ENCODE assay signal across 8 cellular contexts in genomic region chr5:139649082-139649991, GRCh38. TPM values are rescaled to one million over a fixed set of nuclear protein-coding genes. Genes with fewer than 3 reads are reported as not detected.
DNase-seq lines count a peak whose midpoint lies in the region; ATAC-seq, FAIRE-seq and TF ChIP-seq lines count a peak whose summit lies in the region.

No MANE protein-coding gene starts in this region.

- peaks cover 34% of the 10 kb centered on the region for H3K4me1 Mint-ChIP-seq in HFFc6 (ENCODE audit: low read depth)
- peaks cover 35% of the 10 kb centered on the region for H3K4me1 Mint-ChIP-seq in activated CD4-positive, alpha-beta memory T cell treated with anti-CD3 and anti-CD28 coated beads, Interleukin-2, amount 10 ng/mL, durations not matched to agents 7 days and 5 days

- peak; percentile 51 for DNase-seq in BE2C
- no peak for DNase-seq in HFFc6
- DNase-seq in activated CD4-positive, alpha-beta memory T cell treated with anti-CD3 and anti-CD28 coated beads, Interleukin-2, amount 10 ng/mL, durations not matched to agents 7 days and 5 days, result no peak
- DNase-seq in Right ventricle myocardium superior, result no peak
- DNase-seq in posterior vena cava (ENCODE audit: low spot score), result peak; percentile 81
- DNase-seq in urothelium cell line (ENCODE audit: low spot score), result no peak
- DNase-seq in NCI-H345 (lab: John Stamatoyannopoulos, UW), result no peak

- H3K27ac Mint-ChIP-seq in HFFc6, result peak overlapping the region; percentile 81
- no peak overlapping the region for H3K27ac Mint-ChIP-seq in activated CD4-positive, alpha-beta memory T cell treated with anti-CD3 and anti-CD28 coated beads, Interleukin-2, amount 10 ng/mL, durations not matched to agents 7 days and 5 days

- intact Hi-C loops in Right ventricle myocardium superior (cut with DNase I), result loop anchor here (5.0 kb wide), 1 partner anchor 33 kb away; no protein-coding TSS in a partner anchor
- intact Hi-C loops in posterior vena cava (cut with DNase I), result loop anchor here in 1 of 2 donors (5.0 kb wide), 1 partner anchor 38 kb away; no protein-coding TSS in a partner anchor

- H3K4me3 ChIP-seq in BE2C (ENCODE audit: low read depth, low read length), result peak overlapping the region; percentile 96

- H3K36me3 ChIP-seq in BE2C, result 0 out of 2 replicates have a peak, but pooled peaks cover 1% of the 10 kb centered on the region

- no peak for FAIRE-seq in urothelium cell line (lab: Jason Lieb, UNC)

- ATAC-seq in Right ventricle myocardium superior (ENCODE audit: poor library complexity) (peak; percentile 1), HG03039 (IDR thresholded peaks at IDR 0.05; ENCODE audit: unreplicated experiment) (no peak)

- no peaks in the 10 kb centered on the region for H3K9me3 ChIP-seq in BE2C

- peaks cover 37% of the 10 kb centered on the region for H3K4me1 ChIP-seq in BE2C

- no peaks in the 10 kb centered on the region for H3K36me3 Mint-ChIP-seq in HFFc6 (ENCODE audit: low read depth)
- H3K36me3 Mint-ChIP-seq in activated CD4-positive, alpha-beta memory T cell treated with anti-CD3 and anti-CD28 coated beads, Interleukin-2, amount 10 ng/mL, durations not matched to agents 7 days and 5 days (ENCODE audit: low read depth), result no peaks in the 10 kb centered on the region

- no peaks in the 10 kb centered on the region for H3K27me3 ChIP-seq in BE2C

- peaks cover 3% of the 10 kb centered on the region; the same call in 1 of the 2 replicates for H3K27me3 Mint-ChIP-seq in HFFc6 (ENCODE audit: insufficient read depth)
- H3K27me3 Mint-ChIP-seq in activated CD4-positive, alpha-beta memory T cell treated with anti-CD3 and anti-CD28 coated beads, Interleukin-2, amount 10 ng/mL, durations not matched to agents 7 days and 5 days, result peaks cover 67% of the 10 kb centered on the region

- H3K9me3 Mint-ChIP-seq in HFFc6, result no peaks in the 10 kb centered on the region
- no peaks in the 10 kb centered on the region for H3K9me3 Mint-ChIP-seq in activated CD4-positive, alpha-beta memory T cell treated with anti-CD3 and anti-CD28 coated beads, Interleukin-2, amount 10 ng/mL, durations not matched to agents 7 days and 5 days

- TF ChIP-seq CTCF in BE2C (IDR thresholded peaks at IDR 0.05; ENCODE audit: low read depth, low read length), result no peak
- TF ChIP-seq CTCF in HFFc6 (IDR thresholded peaks at IDR 0.05), result 0 out of 2 replicates have a peak, but pooled peaks have one; percentile 11

- H3K4me3 Mint-ChIP-seq in HFFc6, result peak overlapping the region; percentile 85
- peak overlapping the region; percentile 49 for H3K4me3 Mint-ChIP-seq in activated CD4-positive, alpha-beta memory T cell treated with anti-CD3 and anti-CD28 coated beads, Interleukin-2, amount 10 ng/mL, durations not matched to agents 7 days and 5 days

- POLR2A ChIA-PET in activated CD4-positive, alpha-beta memory T cell treated with anti-CD3 and anti-CD28 coated beads, Interleukin-2, amount 10 ng/mL, durations not matched to agents 7 days and 5 days (lab: Charles Lee), result interaction anchor here (1.8 kb wide), 1 partner anchor 15 kb away, joined by 4 read pairs; no protein-coding TSS in a partner anchor

- CTCF ChIA-PET in activated CD4-positive, alpha-beta memory T cell treated with anti-CD3 and anti-CD28 coated beads, Interleukin-2, amount 10 ng/mL, durations not matched to agents 7 days and 5 days (lab: Charles Lee), result interaction anchor here (1.5 kb wide), 1 partner anchor 126 kb away, joined by 3 read pairs; no protein-coding TSS in a partner anchor

RNA-seq across cellular contexts. Expression of gene CXXC5, which starts 1.2 kb away (rescaled TPM):
- 263 TPM for polyA plus RNA-seq in BE2C (2012; ENCODE audit: insufficient read depth, insufficient read length, low read depth)
- total RNA-seq in HFFc6 (2021; fragmentation: NEBNext Ultra II Directional; extraction: Animal tissue kit (Norgen Biotek cat#: 25700)), result 10 to 100 TPM; 46.4 to 58.5 (median 49.2) TPM
- total RNA-seq in activated CD4-positive, alpha-beta memory T cell treated with anti-CD3 and anti-CD28 coated beads, Interleukin-2, amount 10 ng/mL, durations not matched to agents 7 days and 5 days, result 1 to 10 TPM; 1.4 to 1.7 TPM
- total RNA-seq in Right ventricle myocardium superior, result 67.3 TPM
- 10 to 100 TPM; 48.9 to 49.1 TPM for total RNA-seq in posterior vena cava

Comparison
In these comparisons a context has a peak if more than half of its experiments do, and no peak if none do; other contexts are left out.
1. DNase-seq: peak in BE2C (single experiment) and posterior vena cava (single experiment); none in HFFc6 (single experiment), activated CD4-positive, alpha-beta memory T cell treated with anti-CD3 and anti-CD28 coated beads, Interleukin-2, amount 10 ng/mL, durations not matched to agents 7 days and 5 days (single experiment), Right ventricle myocardium superior (single experiment), urothelium cell line (single experiment) and NCI-H345 (single experiment).
2. RNA of gene CXXC5, which starts 1.2 kb away (total RNA-seq): 67.3 TPM in Right ventricle myocardium superior (single experiment), 46.4 to 58.5 TPM in HFFc6 and 48.9 to 49.1 TPM in posterior vena cava; 1.4 to 1.7 TPM in activated CD4-positive, alpha-beta memory T cell treated with anti-CD3 and anti-CD28 coated beads, Interleukin-2, amount 10 ng/mL, durations not matched to agents 7 days and 5 days; every median in the first group is over 10 times any median in the second.